Comparison of ENCODE assay signal across 23 cellular contexts in the genomic region with DNA sequence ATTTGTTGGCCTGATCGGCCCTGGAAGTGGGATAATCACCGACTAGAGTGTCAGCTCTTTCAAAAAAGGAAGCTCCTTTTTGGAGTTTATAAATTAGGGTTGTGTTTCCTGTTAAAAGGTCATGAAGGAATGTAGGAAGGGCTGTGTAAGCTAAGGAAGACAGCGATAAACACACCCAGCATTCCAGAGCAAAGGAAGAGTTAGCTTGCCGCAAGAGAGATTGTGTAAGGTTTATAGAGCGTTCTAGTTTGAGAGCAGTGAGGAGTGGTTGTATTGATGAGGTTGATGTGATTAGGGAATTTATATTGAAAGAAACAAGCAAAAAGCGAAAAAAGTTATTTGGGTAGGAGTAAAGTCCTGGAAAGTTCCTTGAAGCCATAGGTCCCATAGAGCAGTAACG. TPM values are rescaled to one million over a fixed set of nuclear protein-coding genes. Genes with fewer than 3 reads are reported as not detected.
"Had no signal": no experiment of that assay in that cellular context is flagged by ENCODE, and none has a peak within 500 bp of the region (broad histone marks: within the 10 kb centered on the region; RNA-seq: fewer than 3 reads in every experiment).

No MANE protein-coding gene starts in this region.

- H3K36me3 ChIP-seq: left ventricle myocardium inferior, ovary, right atrium auricular region, stomach, thyroid gland, transverse colon, upper lobe of right lung had no signal

- H3K9me3 ChIP-seq: left ventricle myocardium inferior, mucosa of descending colon, ovary, right atrium auricular region, stomach, testis, thyroid gland, transverse colon, upper lobe of right lung had no signal

- ATAC-seq: mucosa of descending colon; naive thymus-derived CD4-positive, alpha-beta T cell; natural killer cell treated with Interleukin-12 subunit alpha and Interleukin-12 subunit beta and Interleukin-15 and Interleukin-18, amount 100 ng/mL, for 72 hours; sciatic nerve; stimulated activated naive B cell treated with anti-CD40 and anti-IgM and Interleukin-4, amounts not matched to agents 10 μg/mL and 1 μg/mL and 100 μg/mL, for 72 hours; stimulated activated naive CD8-positive, alpha-beta T cell treated with anti-CD3 and anti-CD28 coated beads, Interleukin-15, Interleukin-2, amounts not matched to agents 100 U/mL and 50 U/mL, for 24 hours; upper lobe of right lung had no signal

- H3K27ac ChIP-seq: left ventricle myocardium inferior, ovary, right atrium auricular region, skin epidermis, stomach, testis, thyroid gland, transverse colon, upper lobe of right lung had no signal

- H3K27me3 ChIP-seq: ovary, right atrium auricular region, stomach, testis, thyroid gland, upper lobe of right lung had no signal

- DNase-seq: islet precursor cell; left ventricle myocardium inferior; midbrain; mucosa of descending colon; naive thymus-derived CD4-positive, alpha-beta T cell; ovary; stimulated activated CD4-positive, alpha-beta T cell treated with anti-CD3 and anti-CD28 coated beads, Interleukin-12 subunit alpha, Interleukin-12 subunit beta, amount 100 ng/mL, for 4 hours; stimulated activated CD4-positive, alpha-beta T cell treated with anti-CD3 and anti-CD28 coated beads, Interleukin-15, amount 100 ng/mL, for 24 hours; stimulated activated CD4-positive, alpha-beta T cell treated with anti-CD3 and anti-CD28 coated beads, Interleukin-2, amount 100 ng/mL, for 24 hours; stimulated activated CD4-positive, alpha-beta T cell treated with anti-CD3 and anti-CD28 coated beads, Interleukin-4, amount 100 ng/mL, for 1 hour; stimulated activated naive B cell treated with anti-CD40 and anti-IgM and Interleukin-4, amounts not matched to agents 10 μg/mL and 1 μg/mL and 100 μg/mL, for 72 hours; stimulated activated naive CD8-positive, alpha-beta T cell treated with anti-CD3 and anti-CD28 coated beads, Interleukin-15, Interleukin-2, amounts not matched to agents 100 U/mL and 50 U/mL, for 24 hours; stomach; testis; thyroid gland; transverse colon; upper lobe of right lung had no signal

- H3K4me3 ChIP-seq: left ventricle myocardium inferior, lung, mucosa of descending colon, ovary, right atrium auricular region, skin epidermis, stomach, testis, thyroid gland, transverse colon, upper lobe of right lung had no signal

RNA-seq across cellular contexts. Expression of gene ERFE, which starts 48.2 kb away (rescaled TPM):
- polyA plus RNA-seq: naive thymus-derived CD4-positive, alpha-beta T cell; neural cell had no signal
